Comparison of ENCODE assay signal across 9 cellular contexts in genomic region chr3:132256984-132257383, GRCh38.
DNase-seq lines count a peak whose midpoint lies in the region; ATAC-seq and TF ChIP-seq lines count a peak whose summit lies in the region.
"Had no signal": no experiment of that assay in that cellular context is flagged by ENCODE, and none has a peak within 500 bp of the region (broad histone marks: within the 10 kb centered on the region; RNA-seq: fewer than 3 reads in every experiment).

No MANE protein-coding gene starts in this region.

- intact Hi-C loops in left ventricle myocardium inferior (cut with micrococcal nuclease): no loop called here

- H3K9me3 ChIP-seq in left ventricle myocardium inferior (replicated peaks) (no peaks in the 10 kb centered on the region), suprapubic skin (no peaks in the 10 kb centered on the region)

- WGBS in suprapubic skin: 72% methylated on average over 1 of the region's 1 CpG

- H3K4me3 ChIP-seq in AG09309 (ENCODE audit: control insufficient read depth, low read depth, low read length) (no peak overlapping the region), left ventricle myocardium inferior (no peak overlapping the region), suprapubic skin (no peak overlapping the region)

- TF ChIP-seq POLR2A in suprapubic skin (IDR thresholded peaks at IDR 0.05): no peak

- DNase-seq in AG09309 (ENCODE audit: low read depth) (no peak), HK-2 (ENCODE audit: unreplicated experiment) (peak; percentile 6), SKM-1 treated with dmso at 0.1 percent for 144 hours (lab: John Stamatoyannopoulos, UW; ENCODE audit: unreplicated experiment) (peak; percentile 41), left ventricle myocardium inferior (no peak), suprapubic skin (ENCODE audit: low spot score in 2 of 2) (no peak), NCI-H128 (lab: John Stamatoyannopoulos, UW; ENCODE audit: unreplicated experiment) (no peak)
- no peak for DNase-seq in T-helper 2 cell treated with Interferon-gamma antibody and Interleukin-4, amounts not matched to agents 5 μg/mL and 100 μg/mL, for 36 hours (ENCODE audit: low spot score)

- H3K4me1 ChIP-seq in left ventricle myocardium inferior (no peaks in the 10 kb centered on the region), suprapubic skin (no peaks in the 10 kb centered on the region)

- H3K4me1 Mint-ChIP-seq in T-helper 2 cell treated with Interferon-gamma antibody and Interleukin-4, amounts not matched to agents 5 μg/mL and 100 μg/mL, for 36 hours (ENCODE audit: low read depth): no peaks in the 10 kb centered on the region
- H3K4me1 Mint-ChIP-seq: activated naive CD4-positive, alpha-beta T cell treated with anti-CD3 and anti-CD28 coated beads, Interleukin-2, amount 50 U/mL, for 24 hours had no signal

- H3K27me3 Mint-ChIP-seq in T-helper 2 cell treated with Interferon-gamma antibody and Interleukin-4, amounts not matched to agents 5 μg/mL and 100 μg/mL, for 36 hours (ENCODE audit: low read depth): no peaks in the 10 kb centered on the region

- no peak overlapping the region for H3K4me3 Mint-ChIP-seq in T-helper 2 cell treated with Interferon-gamma antibody and Interleukin-4, amounts not matched to agents 5 μg/mL and 100 μg/mL, for 36 hours
- H3K4me3 Mint-ChIP-seq: activated naive CD4-positive, alpha-beta T cell treated with anti-CD3 and anti-CD28 coated beads, Interleukin-2, amount 50 U/mL, for 24 hours had no signal

- H3K27me3 ChIP-seq in left ventricle myocardium inferior (ENCODE audit: low read depth): no peaks in the 10 kb centered on the region
- H3K27me3 ChIP-seq in suprapubic skin: no peaks in the 10 kb centered on the region

- ATAC-seq in HG03460 (IDR thresholded peaks at IDR 0.05; ENCODE audit: unreplicated experiment): no peak

- no peaks in the 10 kb centered on the region for H3K9me3 Mint-ChIP-seq in T-helper 2 cell treated with Interferon-gamma antibody and Interleukin-4, amounts not matched to agents 5 μg/mL and 100 μg/mL, for 36 hours
- H3K9me3 Mint-ChIP-seq: activated naive CD4-positive, alpha-beta T cell treated with anti-CD3 and anti-CD28 coated beads, Interleukin-2, amount 50 U/mL, for 24 hours had no signal

- no peaks in the 10 kb centered on the region for H3K36me3 Mint-ChIP-seq in T-helper 2 cell treated with Interferon-gamma antibody and Interleukin-4, amounts not matched to agents 5 μg/mL and 100 μg/mL, for 36 hours (ENCODE audit: low read depth)
- H3K36me3 Mint-ChIP-seq: activated naive CD4-positive, alpha-beta T cell treated with anti-CD3 and anti-CD28 coated beads, Interleukin-2, amount 50 U/mL, for 24 hours had no signal

- peak; percentile 54 for TF ChIP-seq CTCF in AG09309 (IDR thresholded peaks at IDR 0.05; ENCODE audit: control insufficient read depth, insufficient read depth, low read depth, low read length, missing control alignments)
- TF ChIP-seq CTCF in left ventricle myocardium inferior (IDR thresholded peaks at IDR 0.05; ENCODE audit: borderline replicate concordance): peak; percentile 49
- peak; percentile 3 to 6 for TF ChIP-seq CTCF in suprapubic skin (IDR thresholded peaks at IDR 0.05)

- H3K27ac Mint-ChIP-seq in T-helper 2 cell treated with Interferon-gamma antibody and Interleukin-4, amounts not matched to agents 5 μg/mL and 100 μg/mL, for 36 hours: no peak overlapping the region
- H3K27ac Mint-ChIP-seq: activated naive CD4-positive, alpha-beta T cell treated with anti-CD3 and anti-CD28 coated beads, Interleukin-2, amount 50 U/mL, for 24 hours had no signal

- H3K27ac ChIP-seq in left ventricle myocardium inferior (replicated peaks): no peak overlapping the region
- H3K27ac ChIP-seq in suprapubic skin: no peak overlapping the region

- H3K36me3 ChIP-seq in left ventricle myocardium inferior (no peaks in the 10 kb centered on the region), suprapubic skin (no peaks in the 10 kb centered on the region)

- TF ChIP-seq EP300 in suprapubic skin (IDR thresholded peaks at IDR 0.05): no peak

Comparison
In these comparisons a context has a peak if more than half of its experiments do, and no peak if none do; other contexts are left out.
1. DNase-seq: peak in HK-2 (single experiment) and SKM-1 treated with dmso at 0.1 percent for 144 hours (single experiment); none in AG09309 (single experiment), left ventricle myocardium inferior (single experiment), suprapubic skin (0 of 2), NCI-H128 (single experiment) and T-helper 2 cell treated with Interferon-gamma antibody and Interleukin-4, amounts not matched to agents 5 μg/mL and 100 μg/mL, for 36 hours (single experiment).
2. Peak in every context shown above with its lines, with median percentiles within 50 percentile points of each other: CTCF ChIP-seq.